Comparison of ENCODE assay signal across 8 cellular contexts in the genomic region with DNA sequence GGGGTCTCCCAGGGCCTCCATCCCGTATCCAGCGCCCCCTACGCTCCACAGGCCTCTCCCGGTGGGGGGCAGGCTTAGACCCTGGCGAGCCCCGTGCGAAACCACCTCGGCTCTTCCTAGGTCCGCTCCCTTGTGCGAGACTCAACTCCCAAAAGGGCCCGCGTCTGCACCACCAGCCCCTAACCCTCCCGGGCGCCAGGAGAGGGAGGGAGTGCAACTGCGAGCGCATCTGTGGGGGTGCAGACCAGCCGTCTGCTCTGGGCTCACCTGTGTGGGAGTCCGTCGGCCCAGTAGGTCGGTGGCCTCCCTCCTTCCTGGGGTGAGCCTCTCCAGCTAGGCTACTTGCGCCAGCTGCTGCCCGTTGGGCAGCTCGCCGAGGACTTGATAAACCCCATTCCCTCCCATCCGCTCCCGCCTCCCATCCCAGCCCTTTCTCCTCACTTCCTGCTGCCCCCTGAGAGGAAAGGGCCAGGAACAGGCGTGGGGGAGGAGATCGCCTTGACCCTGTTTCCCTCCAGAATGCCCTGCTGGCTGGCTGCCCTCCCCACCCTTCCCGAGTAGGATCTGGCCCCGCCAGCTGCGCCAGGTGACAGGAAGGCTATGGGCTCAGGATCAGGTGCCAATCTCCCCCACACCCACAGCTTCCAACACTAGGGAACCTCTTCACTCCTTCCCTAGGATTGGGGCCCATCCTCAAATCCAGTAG. TPM values are rescaled to one million over a fixed set of nuclear protein-coding genes. Genes with fewer than 3 reads are reported as not detected.
DNase-seq lines count a peak whose midpoint lies in the region; ATAC-seq, FAIRE-seq and TF ChIP-seq lines count a peak whose summit lies in the region.

A gene with protein sequence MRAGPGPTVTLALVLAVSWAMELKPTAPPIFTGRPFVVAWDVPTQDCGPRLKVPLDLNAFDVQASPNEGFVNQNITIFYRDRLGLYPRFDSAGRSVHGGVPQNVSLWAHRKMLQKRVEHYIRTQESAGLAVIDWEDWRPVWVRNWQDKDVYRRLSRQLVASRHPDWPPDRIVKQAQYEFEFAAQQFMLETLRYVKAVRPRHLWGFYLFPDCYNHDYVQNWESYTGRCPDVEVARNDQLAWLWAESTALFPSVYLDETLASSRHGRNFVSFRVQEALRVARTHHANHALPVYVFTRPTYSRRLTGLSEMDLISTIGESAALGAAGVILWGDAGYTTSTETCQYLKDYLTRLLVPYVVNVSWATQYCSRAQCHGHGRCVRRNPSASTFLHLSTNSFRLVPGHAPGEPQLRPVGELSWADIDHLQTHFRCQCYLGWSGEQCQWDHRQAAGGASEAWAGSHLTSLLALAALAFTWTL (minus strand): TSS at position 360 of the 706 bp plus-strand sequence. CDS start 2,256 bp downstream, outside the sequence.

- CTCF ChIA-PET in T-cell (lab: Charles Lee) = interaction anchor here (0.6 to 0.7 kb wide), 3 partner anchors 96 to 223 kb away, joined by 3 read pairs; no protein-coding TSS in a partner anchor

- ATAC-seq in T-cell (replicated peaks in 1 of 4) = no peak

- no peaks in the 10 kb centered on the region for H3K9me3 ChIP-seq in osteoblast (ENCODE audit: low read depth, low read length)

- peaks cover 45% of the 10 kb centered on the region for H3K79me2 ChIP-seq in osteoblast (ENCODE audit: insufficient read depth, low read length)

- H3K4me3 ChIP-seq in fibroblast of villous mesenchyme (ENCODE audit: low read depth, low read length) (peak within 1 kb of the TSS; percentile 68), osteoblast (ENCODE audit: insufficient read depth, low read length) (peak within 1 kb of the TSS; percentile 91)

- no peak for FAIRE-seq in H54 (lab: Jason Lieb, UNC)

- H4K20me1 ChIP-seq in osteoblast (ENCODE audit: insufficient read depth, low read length) = peaks cover 34% of the 10 kb centered on the region

- H3K36me3 Mint-ChIP-seq in HFFc6 (ENCODE audit: low read depth) (no peaks in the 10 kb centered on the region; the same call in 1 of the 2 replicates), T-cell (no peaks in the 10 kb centered on the region)

- H3K27ac ChIP-seq in osteoblast (ENCODE audit: low read depth, low read length) = peak within 1 kb of the TSS; percentile 99

- POLR2A ChIA-PET in T-cell (lab: Charles Lee) = no interaction called here

- H3K4me1 Mint-ChIP-seq in HFFc6 (ENCODE audit: low read depth) (peaks cover 17% of the 10 kb centered on the region), T-cell (peaks cover 23 to 57% (median 35%) of the 10 kb centered on the region in 3 donors)

- peak within 1 kb of the TSS; percentile 99 for H3K4me2 ChIP-seq in osteoblast (ENCODE audit: insufficient read depth, low read length)

- H3K27me3 Mint-ChIP-seq in HFFc6 (ENCODE audit: insufficient read depth) (peaks cover 2% of the 10 kb centered on the region), T-cell (no peaks in the 10 kb centered on the region)

- peaks cover 35% of the 10 kb centered on the region for H3K36me3 ChIP-seq in osteoblast (ENCODE audit: insufficient read depth, low read length)

- no peak for TF ChIP-seq POLR2A in H54 (IDR thresholded peaks at IDR 0.05; ENCODE audit: low read depth, low read length)

- peak within 1 kb of the TSS; percentile 98 for H3K27ac Mint-ChIP-seq in HFFc6
- H3K27ac Mint-ChIP-seq in T-cell = peak within 1 kb of the TSS; percentile 91 to 96

- no peaks in the 10 kb centered on the region for H3K27me3 ChIP-seq in osteoblast (ENCODE audit: insufficient read depth, low read length)

- TF ChIP-seq CTCF in HFFc6 (IDR thresholded peaks at IDR 0.05) = no peak
- TF ChIP-seq CTCF in fibroblast of villous mesenchyme (IDR thresholded peaks at IDR 0.05; ENCODE audit: insufficient read depth, low read depth, low read length) = no peak
- no peak for TF ChIP-seq CTCF in osteoblast (IDR thresholded peaks at IDR 0.05; ENCODE audit: extremely low read depth, low read depth, low read length)

- H3K4me3 Mint-ChIP-seq in HFFc6 (peak within 1 kb of the TSS; percentile 88), T-cell (peak within 1 kb of the TSS; percentile 80 to 86 (median 80))

- H3K4me1 ChIP-seq in osteoblast (ENCODE audit: insufficient read depth, low read length) = peaks cover 20% of the 10 kb centered on the region

- DNase-seq in HFFc6 (no peak), T-cell (no peak), fibroblast of villous mesenchyme (ENCODE audit: low read depth) (no peak), osteoblast (ENCODE audit: insufficient read length, low spot score, missing footprints) (peak; percentile 66), H54 (ENCODE audit: insufficient read length, low spot score) (no peak), anterior cingulate cortex (lab: John Stamatoyannopoulos, UW) (no peak), NCI-H146 treated with DMSO at 0.1 percent for 48 hours (lab: John Stamatoyannopoulos, UW; ENCODE audit: unreplicated experiment) (no peak), NCI-H128 (lab: John Stamatoyannopoulos, UW; ENCODE audit: unreplicated experiment) (no peak)

- H3K9me3 Mint-ChIP-seq in HFFc6 (no peaks in the 10 kb centered on the region), T-cell (no peaks in the 10 kb centered on the region)

- peak within 1 kb of the TSS; percentile 99 for H2AFZ ChIP-seq in osteoblast (ENCODE audit: low read length)

RNA-seq across cellular contexts. Expression of the gene that starts here (rescaled TPM):
- 10 to 100 TPM; 39.4 to 54.9 (median 47.6) TPM for total RNA-seq in HFFc6 (2021; fragmentation: NEBNext Ultra II Directional; extraction: Animal tissue kit (Norgen Biotek cat#: 25700))
- total RNA-seq in T-cell = 1 to 10 TPM in 4 of 5 donors, under 1 TPM in 1; 0.50 to 6.8 (median 3.0) TPM
- 49.6 and 69.1 TPM in 2 replicates for total RNA-seq in fibroblast of villous mesenchyme
- 32.9 and 34.2 TPM in 2 replicates for total RNA-seq in osteoblast
